Comparison of ENCODE assay signal across 15 cellular contexts in genomic region chr9:14158911-14159310, GRCh38.
DNase-seq lines count a peak whose midpoint lies in the region; ATAC-seq and TF ChIP-seq lines count a peak whose summit lies in the region.
"Had no signal": no experiment of that assay in that cellular context is flagged by ENCODE, and none has a peak within 500 bp of the region (broad histone marks: within the 10 kb centered on the region; RNA-seq: fewer than 3 reads in every experiment).

No MANE protein-coding gene starts in this region.

- POLR2A ChIA-PET in SK-N-SH (lab: Yijun Ruan, JAX), result no interaction called here

- H3K4me3 ChIP-seq in SK-N-SH (ENCODE audit: low read depth in 2 of 2, low read length in 1 of 2) (no peak overlapping the region), fibroblast of pulmonary artery (replicated peaks; ENCODE audit: low read depth, low read length) (no peak overlapping the region)
- H3K4me3 ChIP-seq: transverse colon had no signal

- no peaks in the 10 kb centered on the region; the same call in 1 of the 2 replicates for H3K9me2 ChIP-seq in SK-N-SH

- H3K79me2 ChIP-seq in SK-N-SH (ENCODE audit: insufficient read depth), result peaks cover 37% of the 10 kb centered on the region; the same call in 1 of the 2 replicates

- no peak overlapping the region for H2AFZ ChIP-seq in SK-N-SH (ENCODE audit: low read depth)

- peaks cover 0 to 12% of the 10 kb centered on the region in 2 experiments; a peak in 3 of 4 replicates for H3K4me1 ChIP-seq in SK-N-SH (ENCODE audit: control insufficient read depth in 1 of 2, insufficient read depth in 2 of 2, low read depth in 1 of 2, low read length in 1 of 2)

- no peak overlapping the region for H3K27ac ChIP-seq in SK-N-SH (ENCODE audit: low read depth in 2 of 2, low read length in 1 of 2)
- H3K27ac ChIP-seq: transverse colon, VCaP had no signal

- no peak for TF ChIP-seq CTCF in SK-N-SH (IDR thresholded peaks at IDR 0.05)
- TF ChIP-seq CTCF in fibroblast of pulmonary artery (IDR thresholded peaks at IDR 0.05; ENCODE audit: low read length, missing control alignments), result no peak

- CTCF ChIA-PET in SK-N-SH (lab: Yijun Ruan, JAX), result no interaction called here

- no peak for ATAC-seq in HG03521 (IDR thresholded peaks at IDR 0.05; ENCODE audit: unreplicated experiment)
- no peak for ATAC-seq in GM18511 (IDR thresholded peaks at IDR 0.05; ENCODE audit: unreplicated experiment)

- DNase-seq in HCEC 1CT (peak; percentile 26), SK-N-SH (no peak), fibroblast of pulmonary artery (ENCODE audit: low read depth) (peak; percentile 64), pulmonary artery endothelial cell (ENCODE audit: low read depth, low spot score) (peak; percentile 7), hypothalamus (lab: John Stamatoyannopoulos, UW) (no peak), COLO668 (lab: John Stamatoyannopoulos, UW; ENCODE audit: unreplicated experiment) (no peak)
- DNase-seq: aorta; head of caudate nucleus; naive B cell; stimulated activated CD4-positive, alpha-beta T cell treated with anti-CD3 and anti-CD28 coated beads, Interleukin-2, amount 100 ng/mL, for 24 hours; stimulated activated CD8-positive, alpha-beta memory T cell treated with anti-CD3 and anti-CD28 coated beads, Interleukin-4, amount 100 ng/mL, for 48 hours; transverse colon had no signal

- H3K27me3 ChIP-seq in SK-N-SH (ENCODE audit: insufficient read depth), result no peaks in the 10 kb centered on the region
- H3K27me3 ChIP-seq: transverse colon had no signal

- WGBS in SK-N-SH (ENCODE audit: low lambda C conversion rate), result 99% methylated on average over 2 of the region's 2 CpGs

- no peaks in the 10 kb centered on the region for H3K9me3 ChIP-seq in SK-N-SH
- H3K9me3 ChIP-seq: transverse colon had no signal

- no peak overlapping the region for H3K9ac ChIP-seq in SK-N-SH

- TF ChIP-seq RAD21 in SK-N-SH (IDR thresholded peaks at IDR 0.05; ENCODE audit: low read length), result no peak

- no peaks in the 10 kb centered on the region for H3F3A ChIP-seq in SK-N-SH (replicated peaks; ENCODE audit: insufficient read depth)

- H4K20me1 ChIP-seq in SK-N-SH (ENCODE audit: insufficient read depth), result no peaks in the 10 kb centered on the region

- no peak overlapping the region for H3K4me2 ChIP-seq in SK-N-SH

- peaks cover 6 to 16% of the 10 kb centered on the region in 2 experiments for H3K36me3 ChIP-seq in SK-N-SH (replicated peaks in 1 of 2; ENCODE audit: control insufficient read depth in 1 of 2, insufficient read depth in 2 of 2, low read length in 1 of 2)
- H3K36me3 ChIP-seq: transverse colon had no signal

- TF ChIP-seq EP300 in SK-N-SH (IDR thresholded peaks at IDR 0.05; ENCODE audit: borderline replicate concordance in 1 of 2, low read depth in 1 of 2, low read length in 1 of 2), result no peak

TF ChIP-seq in SK-N-SH, 30 proteins besides CTCF, POLR2A, EP300 and RAD21:
- TF ChIP-seq NRF1 (IDR thresholded peaks at IDR 0.05; ENCODE audit: low read depth, low read length) (no peak), FOXJ3 (CRISPR knock-in tag; IDR thresholded peaks at IDR 0.05) (no peak), USF2 (IDR thresholded peaks at IDR 0.05; ENCODE audit: borderline replicate concordance, low read depth, low read length) (no peak), FOSL2 (IDR thresholded peaks at IDR 0.05; ENCODE audit: borderline replicate concordance, low read depth) (peak; percentile 29; the same call in 1 of the 2 replicates), JUND (IDR thresholded peaks at IDR 0.05) (0 out of 2 replicates have a peak, but pooled peaks have one; percentile 14), RCOR1 (IDR thresholded peaks at IDR 0.05; ENCODE audit: low read length) (no peak), GABPA (IDR thresholded peaks at IDR 0.05; ENCODE audit: low read depth) (no peak), PBX3 (IDR thresholded peaks at IDR 0.05) (no peak)
TF ChIP-seq in SK-N-SH: peak in this region for 2.

Comparison
In these comparisons a context has a peak if more than half of its experiments do, and no peak if none do; other contexts are left out.
1. DNase-seq: peak in HCEC 1CT (single experiment), fibroblast of pulmonary artery (single experiment) and pulmonary artery endothelial cell (single experiment); none in SK-N-SH (single experiment), hypothalamus (0 of 51) and COLO668 (single experiment).